ENCODE assay signal across 17 cellular contexts in the genomic region with DNA sequence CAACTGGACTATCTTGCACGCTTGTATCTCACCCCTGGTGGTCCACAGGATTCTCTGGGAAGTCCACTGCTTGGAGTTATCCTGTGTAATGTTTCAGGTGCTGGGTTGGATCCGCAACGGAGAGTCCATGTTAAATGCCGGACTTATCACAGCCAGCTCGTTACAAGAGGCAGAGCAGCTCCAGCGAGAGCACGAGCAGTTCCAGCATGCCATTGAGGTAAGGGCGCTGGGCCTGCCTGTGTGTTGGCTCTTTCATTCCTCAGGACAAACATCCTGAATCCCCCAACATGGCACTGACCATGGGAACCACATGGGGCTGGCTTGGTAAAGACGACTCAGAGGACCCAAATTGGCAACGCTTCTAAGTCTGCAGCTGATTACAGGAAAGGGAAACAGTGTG.
"Had no signal": no experiment of that assay in that cellular context is flagged by ENCODE, and none has a peak within 500 bp of the region (broad histone marks: within the 10 kb centered on the region; RNA-seq: fewer than 3 reads in every experiment).

No MANE protein-coding gene starts in this region.

- H3K4me3 Mint-ChIP-seq: activated naive CD4-positive, alpha-beta T cell treated with anti-CD3 and anti-CD28 coated beads for 36 hours; activated T-cell treated with anti-CD3 and anti-CD28 coated beads, Interleukin-2, amount 50 U/mL, for 24 hours; central memory CD8-positive, alpha-beta T cell; endodermal cell had no signal

- H3K4me1 Mint-ChIP-seq: endodermal cell had no signal

- H3K27ac Mint-ChIP-seq: activated naive CD4-positive, alpha-beta T cell treated with anti-CD3 and anti-CD28 coated beads for 36 hours; activated T-cell treated with anti-CD3 and anti-CD28 coated beads, Interleukin-2, amount 50 U/mL, for 24 hours; endodermal cell had no signal

- ATAC-seq: gastroesophageal sphincter, left lobe of liver, psoas muscle, upper lobe of right lung had no signal

- DNase-seq: activated CD4-positive, alpha-beta T cell treated with anti-CD3 and anti-CD28 coated beads, Interleukin-2, amount 50 U/mL, for 48 hours; activated naive CD4-positive, alpha-beta T cell treated with anti-CD3 and anti-CD28 coated beads for 36 hours; activated T-cell treated with anti-CD3 and anti-CD28 coated beads, Interleukin-2, amount 50 U/mL, for 24 hours; endodermal cell; head of caudate nucleus; kidney; ovary; psoas muscle; right cardiac atrium; stimulated activated CD4-positive, alpha-beta T cell treated with anti-CD3 and anti-CD28 coated beads, Interleukin-4, amount 100 ng/mL, for 4 hours; stimulated activated naive CD8-positive, alpha-beta T cell treated with anti-CD3 and anti-CD28 coated beads, Interleukin-15, Interleukin-2, amounts not matched to agents 100 U/mL and 50 U/mL, for 24 hours; SW 1271; upper lobe of right lung had no signal

- H3K9me3 Mint-ChIP-seq: activated naive CD4-positive, alpha-beta T cell treated with anti-CD3 and anti-CD28 coated beads for 36 hours; activated T-cell treated with anti-CD3 and anti-CD28 coated beads, Interleukin-2, amount 50 U/mL, for 24 hours; central memory CD8-positive, alpha-beta T cell; endodermal cell; natural killer cell treated with Interleukin-12 subunit alpha and Interleukin-12 subunit beta and Interleukin-15 and Interleukin-18, amount 100 ng/mL, for 72 hours had no signal

- H3K27me3 Mint-ChIP-seq: activated T-cell treated with anti-CD3 and anti-CD28 coated beads, Interleukin-2, amount 50 U/mL, for 24 hours; central memory CD8-positive, alpha-beta T cell; natural killer cell treated with Interleukin-12 subunit alpha and Interleukin-12 subunit beta and Interleukin-15 and Interleukin-18, amount 100 ng/mL, for 72 hours had no signal
